Comparison of ENCODE assay signal across 3 cellular contexts in genomic region chr10:79097021-79097695, GRCh38.
TF ChIP-seq lines count a peak whose summit lies in the region.

No MANE protein-coding gene starts in this region.

TF ChIP-seq in SK-N-SH, 30 proteins besides CTCF, POLR2A, EP300 and RAD21 (continued from another document and continues in another):
- TF ChIP-seq PBX3 (IDR thresholded peaks at IDR 0.05) (no peak), ZBTB33 (IDR thresholded peaks at IDR 0.05; ENCODE audit: borderline replicate concordance, low read depth) (no peak), FOXM1 (IDR thresholded peaks at IDR 0.05; ENCODE audit: low read depth) (no peak), RFX5 (IDR thresholded peaks at IDR 0.05; ENCODE audit: low read length) (no peak), MXI1 (IDR thresholded peaks at IDR 0.05; ENCODE audit: low read depth, low read length) (no peak), IRF3 (IDR thresholded peaks at IDR 0.05; ENCODE audit: low read depth, low read length) (no peak), POLR2AphosphoS5 (IDR thresholded peaks at IDR 0.05; ENCODE audit: low read depth, low read length) (no peak), FOSL2 (IDR thresholded peaks at IDR 0.05; ENCODE audit: borderline replicate concordance, low read depth) (no peak), TCF12 (IDR thresholded peaks at IDR 0.05) (no peak), USF2 (IDR thresholded peaks at IDR 0.05; ENCODE audit: borderline replicate concordance, low read depth, low read length) (no peak), NRF1 (IDR thresholded peaks at IDR 0.05; ENCODE audit: low read depth, low read length) (no peak), RXRA (IDR thresholded peaks at IDR 0.05; ENCODE audit: borderline replicate concordance, low read depth) (no peak), SIN3A (IDR thresholded peaks at IDR 0.05; ENCODE audit: borderline replicate concordance, low read depth, low read length) (no peak), YY1 (IDR thresholded peaks at IDR 0.05; ENCODE audit: low read depth) (no peak), ELF1 (IDR thresholded peaks at IDR 0.05) (no peak)

TF ChIP-seq in SK-N-SH treated with all-trans-retinoic acid at 6 μM for 48 hours, 23 proteins besides CTCF, POLR2A, EP300 and RAD21 (continued from another document):
- TF ChIP-seq TSHZ2 (CRISPR knock-in tag; IDR thresholded peaks at IDR 0.05) (no peak), ISL1 (CRISPR knock-in tag; IDR thresholded peaks at IDR 0.05) (no peak), TCF4 (CRISPR knock-in tag; IDR thresholded peaks at IDR 0.05; ENCODE audit: borderline replicate concordance) (no peak), CREB5 (CRISPR knock-in tag; IDR thresholded peaks at IDR 0.05; ENCODE audit: low read depth) (no peak), ZC3H10 (CRISPR knock-in tag; IDR thresholded peaks at IDR 0.05) (no peak), BACH2 (CRISPR knock-in tag; IDR thresholded peaks at IDR 0.05; ENCODE audit: borderline replicate concordance) (no peak), ZFP3 (CRISPR knock-in tag; IDR thresholded peaks at IDR 0.05) (no peak)
TF ChIP-seq in SK-N-SH treated with all-trans-retinoic acid at 6 μM for 48 hours: peak in this region for 0.

TF ChIP-seq in liver, 16 proteins besides CTCF, POLR2A, EP300 and RAD21 (continued from another document):
- TF ChIP-seq REST (IDR thresholded peaks at IDR 0.05) (no peak), FOXA1 (IDR thresholded peaks at IDR 0.05) (peak; percentile 76), GABPA (IDR thresholded peaks at IDR 0.05 in 1 of 2, conservative IDR thresholded peaks at IDR 0.05 in 1 of 2) (no peak), EGR1 (IDR thresholded peaks at IDR 0.05; ENCODE audit: low read depth in 2 of 2) (no peak), ATF3 (IDR thresholded peaks at IDR 0.05) (no peak), ZBTB33 (IDR thresholded peaks at IDR 0.05) (no peak), TAF1 (conservative IDR thresholded peaks at IDR 0.05) (no peak), FOXA2 (IDR thresholded peaks at IDR 0.05) (peak; percentile 88)
TF ChIP-seq in liver: peak in this region for 8.
